ENCODE assay signal across 19 cellular contexts in genomic region chr22:46857142-46857825, GRCh38.
DNase-seq lines count a peak whose midpoint lies in the region; FAIRE-seq and TF ChIP-seq lines count a peak whose summit lies in the region.
"Had no signal": no experiment of that assay in that cellular context is flagged by ENCODE, and none has a peak within 500 bp of the region (broad histone marks: within the 10 kb centered on the region; RNA-seq: fewer than 3 reads in every experiment).

No MANE protein-coding gene starts in this region.

- H3K9me3 ChIP-seq in SK-N-MC (ENCODE audit: low read depth, low read length) (no peaks in the 10 kb centered on the region), endodermal cell (ENCODE audit: control insufficient read depth, low read length) (no peaks in the 10 kb centered on the region), neutrophil (no peaks in the 10 kb centered on the region)
- H3K9me3 ChIP-seq: BE2C, Caco-2, HAP-1 had no signal

- H3K27me3 Mint-ChIP-seq in CD14-positive monocyte (ENCODE audit: low read depth in 3 of 3) (peaks cover 0 to 4% (median under 1%) of the 10 kb centered on the region in 3 donors), endodermal cell (ENCODE audit: insufficient read depth) (no peaks in the 10 kb centered on the region)
- H3K27me3 Mint-ChIP-seq: CD4-positive, alpha-beta T cell had no signal

- H3K36me3 ChIP-seq in SK-N-MC (ENCODE audit: insufficient read depth, low read length): no peaks in the 10 kb centered on the region
- H3K36me3 ChIP-seq in endodermal cell (ENCODE audit: control insufficient read depth, insufficient read depth, low read length): no peaks in the 10 kb centered on the region
- H3K36me3 ChIP-seq in neutrophil: no peaks in the 10 kb centered on the region
- H3K36me3 ChIP-seq: BE2C, HAP-1 had no signal

- TF ChIP-seq CTCF in CD14-positive monocyte (IDR thresholded peaks at IDR 0.05) (no peak), endodermal cell (conservative IDR thresholded peaks at IDR 0.05) (no peak), neutrophil (IDR thresholded peaks at IDR 0.05) (no peak), D721Med (IDR thresholded peaks at IDR 0.05; ENCODE audit: insufficient read depth, missing control alignments) (no peak)

- H3K9ac ChIP-seq in SK-N-MC (ENCODE audit: insufficient read length) (peak overlapping the region; percentile 18), endodermal cell (ENCODE audit: extremely low read depth, low read length, poor library complexity, severe bottlenecking) (no peak overlapping the region)

- intact Hi-C loops in CD14-positive monocyte (cut with micrococcal nuclease): no loop called here

- no peak overlapping the region for H3K4me3 Mint-ChIP-seq in CD14-positive monocyte
- H3K4me3 Mint-ChIP-seq in endodermal cell: no peak overlapping the region
- H3K4me3 Mint-ChIP-seq: CD4-positive, alpha-beta T cell had no signal

- no peaks in the 10 kb centered on the region for H3K4me1 ChIP-seq in endodermal cell (ENCODE audit: control insufficient read depth, insufficient read depth, low read length)
- H3K4me1 ChIP-seq in neutrophil (ENCODE audit: control insufficient read depth in 1 of 2, insufficient read depth in 1 of 2, low read depth in 1 of 2, low read length in 1 of 2): peaks cover 27 to 28% of the 10 kb centered on the region in 2 experiments
- H3K4me1 ChIP-seq: Caco-2, HAP-1 had no signal

- H3K4me1 Mint-ChIP-seq in CD14-positive monocyte: peaks cover 35% of the 10 kb centered on the region
- H3K4me1 Mint-ChIP-seq in endodermal cell: peaks cover 2% of the 10 kb centered on the region

- peaks cover 19 to 29% of the 10 kb centered on the region in 2 donors for H3K36me3 Mint-ChIP-seq in CD14-positive monocyte
- H3K36me3 Mint-ChIP-seq in endodermal cell (ENCODE audit: low read depth): peaks cover 18% of the 10 kb centered on the region

- H3K27ac Mint-ChIP-seq in CD14-positive monocyte (peak overlapping the region in 4 of 7 donors; percentile 34 to 67 (median 54)), endodermal cell (no peak overlapping the region)
- H3K27ac Mint-ChIP-seq: CD4-positive, alpha-beta T cell had no signal

- H3K4me3 ChIP-seq in SK-N-MC: peak overlapping the region; percentile 31; the same call in 1 of the 2 replicates
- no peak overlapping the region for H3K4me3 ChIP-seq in endodermal cell (ENCODE audit: low read length)
- H3K4me3 ChIP-seq in neutrophil (ENCODE audit: low read depth in 1 of 2, low read length in 1 of 2): no peak overlapping the region
- H3K4me3 ChIP-seq: GM12878, HAP-1 had no signal

- H3K27me3 ChIP-seq in endodermal cell (ENCODE audit: control insufficient read depth, insufficient read depth, low read length, poor library complexity, severe bottlenecking) (no peaks in the 10 kb centered on the region), neutrophil (no peaks in the 10 kb centered on the region)
- H3K27me3 ChIP-seq: BE2C had no signal

- 94 to 100% methylated on average over 4 to 9 of the region's 9 CpGs for WGBS in endodermal cell (ENCODE audit: insufficient coverage in 1 of 2, insufficient read length in 1 of 2), 2 experiments

- DNase-seq in CD14-positive monocyte (ENCODE audit: low spot score) (no peak), SK-N-MC (ENCODE audit: low read depth, low spot score) (peak; percentile 52), endodermal cell (peak; percentile 31), HuH-7.5 (ENCODE audit: low spot score) (no peak), D721Med (ENCODE audit: insufficient read length, low spot score) (no peak), GM03348 (ENCODE audit: low spot score) (no peak)
- DNase-seq in activated CD4-positive, CD25-positive, alpha-beta regulatory T cell treated with anti-CD3 and anti-CD28 coated beads, Interleukin-2, amount 50 U/mL, for 72 hours: no peak
- DNase-seq: ACHN; BE2C; C1 segment of cervical spinal cord; Caco-2; CD4-positive, alpha-beta T cell; DMS153; DMS79; GF-D8 had no signal

- peaks cover 5 to 17% (median 10%) of the 10 kb centered on the region in 7 donors for H3K9me3 Mint-ChIP-seq in CD14-positive monocyte
- peaks cover 6% of the 10 kb centered on the region for H3K9me3 Mint-ChIP-seq in endodermal cell
- H3K9me3 Mint-ChIP-seq: CD4-positive, alpha-beta T cell had no signal

- FAIRE-seq in D721Med (lab: Jason Lieb, UNC): no peak
- FAIRE-seq: GM12878, H1 had no signal

- peak overlapping the region; percentile 87 for H3K27ac ChIP-seq in SK-N-MC
- no peak overlapping the region for H3K27ac ChIP-seq in endodermal cell (ENCODE audit: low read depth, low read length)
- peak overlapping the region; percentile 7 for H3K27ac ChIP-seq in neutrophil

Comparison
In these comparisons a context has a peak if more than half of its experiments do, and no peak if none do; other contexts are left out.
1. DNase-seq: peak in SK-N-MC (single experiment) and endodermal cell (single experiment); none in CD14-positive monocyte (single experiment), activated CD4-positive, CD25-positive, alpha-beta regulatory T cell treated with anti-CD3 and anti-CD28 coated beads, Interleukin-2, amount 50 U/mL, for 72 hours (single experiment), HuH-7.5 (single experiment), D721Med (single experiment) and GM03348 (single experiment).